ENCODE assay signal across 1 cellular context in the genomic region with DNA sequence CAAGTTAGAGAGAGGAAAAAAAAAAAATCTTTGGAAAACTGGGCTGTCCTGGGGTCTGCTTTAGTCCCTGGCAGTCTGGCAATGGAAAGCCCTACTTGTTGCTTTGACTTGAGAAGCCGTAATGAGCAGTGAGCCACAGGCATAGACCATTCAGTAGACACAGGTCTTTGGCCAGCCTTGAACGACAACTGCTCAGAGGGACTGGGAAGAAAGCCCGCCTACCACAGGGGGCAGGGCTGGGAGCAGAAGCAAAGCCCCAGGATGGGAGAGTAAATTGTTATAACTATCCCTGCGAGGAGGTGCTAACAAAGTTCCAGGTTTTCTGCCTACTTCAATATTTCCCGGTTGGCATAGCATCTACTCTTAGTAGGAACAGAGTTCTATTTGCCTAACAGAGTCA.
TF ChIP-seq lines count a peak whose summit lies in the region.

No MANE protein-coding gene starts in this region.

TF ChIP-seq in GM23338, 12 proteins besides CTCF, POLR2A, EP300 and RAD21 (continued from another document):
- TF ChIP-seq, protein P1, sequence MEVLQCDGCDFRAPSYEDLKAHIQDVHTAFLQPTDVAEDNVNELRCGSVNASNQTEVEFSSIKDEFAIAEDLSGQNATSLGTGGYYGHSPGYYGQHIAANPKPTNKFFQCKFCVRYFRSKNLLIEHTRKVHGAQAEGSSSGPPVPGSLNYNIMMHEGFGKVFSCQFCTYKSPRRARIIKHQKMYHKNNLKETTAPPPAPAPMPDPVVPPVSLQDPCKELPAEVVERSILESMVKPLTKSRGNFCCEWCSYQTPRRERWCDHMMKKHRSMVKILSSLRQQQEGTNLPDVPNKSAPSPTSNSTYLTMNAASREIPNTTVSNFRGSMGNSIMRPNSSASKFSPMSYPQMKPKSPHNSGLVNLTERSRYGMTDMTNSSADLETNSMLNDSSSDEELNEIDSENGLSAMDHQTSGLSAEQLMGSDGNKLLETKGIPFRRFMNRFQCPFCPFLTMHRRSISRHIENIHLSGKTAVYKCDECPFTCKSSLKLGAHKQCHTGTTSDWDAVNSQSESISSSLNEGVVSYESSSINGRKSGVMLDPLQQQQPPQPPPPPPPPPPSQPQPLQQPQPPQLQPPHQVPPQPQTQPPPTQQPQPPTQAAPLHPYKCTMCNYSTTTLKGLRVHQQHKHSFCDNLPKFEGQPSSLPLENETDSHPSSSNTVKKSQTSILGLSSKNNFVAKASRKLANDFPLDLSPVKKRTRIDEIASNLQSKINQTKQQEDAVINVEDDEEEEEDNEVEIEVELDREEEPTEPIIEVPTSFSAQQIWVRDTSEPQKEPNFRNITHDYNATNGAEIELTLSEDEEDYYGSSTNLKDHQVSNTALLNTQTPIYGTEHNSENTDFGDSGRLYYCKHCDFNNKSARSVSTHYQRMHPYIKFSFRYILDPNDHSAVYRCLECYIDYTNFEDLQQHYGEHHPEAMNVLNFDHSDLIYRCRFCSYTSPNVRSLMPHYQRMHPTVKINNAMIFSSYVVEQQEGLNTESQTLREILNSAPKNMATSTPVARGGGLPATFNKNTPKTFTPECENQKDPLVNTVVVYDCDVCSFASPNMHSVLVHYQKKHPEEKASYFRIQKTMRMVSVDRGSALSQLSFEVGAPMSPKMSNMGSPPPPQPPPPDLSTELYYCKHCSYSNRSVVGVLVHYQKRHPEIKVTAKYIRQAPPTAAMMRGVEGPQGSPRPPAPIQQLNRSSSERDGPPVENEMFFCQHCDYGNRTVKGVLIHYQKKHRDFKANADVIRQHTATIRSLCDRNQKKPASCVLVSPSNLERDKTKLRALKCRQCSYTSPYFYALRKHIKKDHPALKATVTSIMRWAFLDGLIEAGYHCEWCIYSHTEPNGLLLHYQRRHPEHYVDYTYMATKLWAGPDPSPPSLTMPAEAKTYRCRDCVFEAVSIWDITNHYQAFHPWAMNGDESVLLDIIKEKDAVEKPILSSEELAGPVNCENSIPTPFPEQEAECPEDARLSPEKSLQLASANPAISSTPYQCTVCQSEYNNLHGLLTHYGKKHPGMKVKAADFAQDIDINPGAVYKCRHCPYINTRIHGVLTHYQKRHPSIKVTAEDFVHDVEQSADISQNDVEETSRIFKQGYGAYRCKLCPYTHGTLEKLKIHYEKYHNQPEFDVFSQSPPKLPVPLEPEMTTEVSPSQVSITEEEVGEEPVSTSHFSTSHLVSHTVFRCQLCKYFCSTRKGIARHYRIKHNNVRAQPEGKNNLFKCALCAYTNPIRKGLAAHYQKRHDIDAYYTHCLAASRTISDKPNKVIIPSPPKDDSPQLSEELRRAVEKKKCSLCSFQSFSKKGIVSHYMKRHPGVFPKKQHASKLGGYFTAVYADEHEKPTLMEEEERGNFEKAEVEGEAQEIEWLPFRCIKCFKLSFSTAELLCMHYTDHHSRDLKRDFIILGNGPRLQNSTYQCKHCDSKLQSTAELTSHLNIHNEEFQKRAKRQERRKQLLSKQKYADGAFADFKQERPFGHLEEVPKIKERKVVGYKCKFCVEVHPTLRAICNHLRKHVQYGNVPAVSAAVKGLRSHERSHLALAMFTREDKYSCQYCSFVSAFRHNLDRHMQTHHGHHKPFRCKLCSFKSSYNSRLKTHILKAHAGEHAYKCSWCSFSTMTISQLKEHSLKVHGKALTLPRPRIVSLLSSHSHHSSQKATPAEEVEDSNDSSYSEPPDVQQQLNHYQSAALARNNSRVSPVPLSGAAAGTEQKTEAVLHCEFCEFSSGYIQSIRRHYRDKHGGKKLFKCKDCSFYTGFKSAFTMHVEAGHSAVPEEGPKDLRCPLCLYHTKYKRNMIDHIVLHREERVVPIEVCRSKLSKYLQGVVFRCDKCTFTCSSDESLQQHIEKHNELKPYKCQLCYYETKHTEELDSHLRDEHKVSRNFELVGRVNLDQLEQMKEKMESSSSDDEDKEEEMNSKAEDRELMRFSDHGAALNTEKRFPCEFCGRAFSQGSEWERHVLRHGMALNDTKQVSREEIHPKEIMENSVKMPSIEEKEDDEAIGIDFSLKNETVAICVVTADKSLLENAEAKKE (CRISPR knock-in tag; IDR thresholded peaks at IDR 0.05) = no peak
- no peak for TF ChIP-seq JUNB (IDR thresholded peaks at IDR 0.05; ENCODE audit: unreplicated experiment)
- TF ChIP-seq, protein P2, sequence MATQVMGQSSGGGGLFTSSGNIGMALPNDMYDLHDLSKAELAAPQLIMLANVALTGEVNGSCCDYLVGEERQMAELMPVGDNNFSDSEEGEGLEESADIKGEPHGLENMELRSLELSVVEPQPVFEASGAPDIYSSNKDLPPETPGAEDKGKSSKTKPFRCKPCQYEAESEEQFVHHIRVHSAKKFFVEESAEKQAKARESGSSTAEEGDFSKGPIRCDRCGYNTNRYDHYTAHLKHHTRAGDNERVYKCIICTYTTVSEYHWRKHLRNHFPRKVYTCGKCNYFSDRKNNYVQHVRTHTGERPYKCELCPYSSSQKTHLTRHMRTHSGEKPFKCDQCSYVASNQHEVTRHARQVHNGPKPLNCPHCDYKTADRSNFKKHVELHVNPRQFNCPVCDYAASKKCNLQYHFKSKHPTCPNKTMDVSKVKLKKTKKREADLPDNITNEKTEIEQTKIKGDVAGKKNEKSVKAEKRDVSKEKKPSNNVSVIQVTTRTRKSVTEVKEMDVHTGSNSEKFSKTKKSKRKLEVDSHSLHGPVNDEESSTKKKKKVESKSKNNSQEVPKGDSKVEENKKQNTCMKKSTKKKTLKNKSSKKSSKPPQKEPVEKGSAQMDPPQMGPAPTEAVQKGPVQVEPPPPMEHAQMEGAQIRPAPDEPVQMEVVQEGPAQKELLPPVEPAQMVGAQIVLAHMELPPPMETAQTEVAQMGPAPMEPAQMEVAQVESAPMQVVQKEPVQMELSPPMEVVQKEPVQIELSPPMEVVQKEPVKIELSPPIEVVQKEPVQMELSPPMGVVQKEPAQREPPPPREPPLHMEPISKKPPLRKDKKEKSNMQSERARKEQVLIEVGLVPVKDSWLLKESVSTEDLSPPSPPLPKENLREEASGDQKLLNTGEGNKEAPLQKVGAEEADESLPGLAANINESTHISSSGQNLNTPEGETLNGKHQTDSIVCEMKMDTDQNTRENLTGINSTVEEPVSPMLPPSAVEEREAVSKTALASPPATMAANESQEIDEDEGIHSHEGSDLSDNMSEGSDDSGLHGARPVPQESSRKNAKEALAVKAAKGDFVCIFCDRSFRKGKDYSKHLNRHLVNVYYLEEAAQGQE (IDR thresholded peaks at IDR 0.05; ENCODE audit: unreplicated experiment) = no peak
- no peak for TF ChIP-seq STAT1 (IDR thresholded peaks at IDR 0.05; ENCODE audit: unreplicated experiment)
- no peak for TF ChIP-seq ZNF114 (CRISPR knock-in tag; IDR thresholded peaks at IDR 0.05)
- TF ChIP-seq CREB1 (CRISPR knock-in tag; IDR thresholded peaks at IDR 0.05; ENCODE audit: low read depth) = no peak
- TF ChIP-seq, protein P3, sequence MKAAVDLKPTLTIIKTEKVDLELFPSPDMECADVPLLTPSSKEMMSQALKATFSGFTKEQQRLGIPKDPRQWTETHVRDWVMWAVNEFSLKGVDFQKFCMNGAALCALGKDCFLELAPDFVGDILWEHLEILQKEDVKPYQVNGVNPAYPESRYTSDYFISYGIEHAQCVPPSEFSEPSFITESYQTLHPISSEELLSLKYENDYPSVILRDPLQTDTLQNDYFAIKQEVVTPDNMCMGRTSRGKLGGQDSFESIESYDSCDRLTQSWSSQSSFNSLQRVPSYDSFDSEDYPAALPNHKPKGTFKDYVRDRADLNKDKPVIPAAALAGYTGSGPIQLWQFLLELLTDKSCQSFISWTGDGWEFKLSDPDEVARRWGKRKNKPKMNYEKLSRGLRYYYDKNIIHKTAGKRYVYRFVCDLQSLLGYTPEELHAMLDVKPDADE (IDR thresholded peaks at IDR 0.05) = no peak
- no peak for TF ChIP-seq EZH2 (IDR thresholded peaks at IDR 0.05; ENCODE audit: low read depth, unreplicated experiment)
